Comparison of ENCODE assay signal across 8 cellular contexts in the genomic region with DNA sequence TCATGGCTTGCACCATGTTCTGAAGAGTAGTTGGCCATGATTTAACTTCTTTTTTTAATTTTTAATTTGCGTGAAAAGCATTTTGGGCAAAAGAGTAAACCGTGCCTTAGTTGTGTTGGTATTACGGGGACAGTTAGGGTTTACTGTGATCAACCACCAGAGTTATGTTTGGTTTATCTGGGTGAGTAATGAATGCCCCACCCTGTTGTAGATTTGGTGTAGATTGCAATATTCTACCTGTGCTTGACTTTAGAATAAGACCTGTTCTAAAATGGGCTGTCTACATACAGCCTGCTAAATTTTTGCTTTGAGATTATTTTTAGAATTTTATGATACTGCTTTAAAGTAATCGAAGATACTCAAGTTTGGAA. TPM values are rescaled to one million over a fixed set of nuclear protein-coding genes. Genes with fewer than 3 reads are reported as not detected.
DNase-seq lines count a peak whose midpoint lies in the region; ATAC-seq and TF ChIP-seq lines count a peak whose summit lies in the region.

No MANE protein-coding gene starts in this region.

- H3K4me1 ChIP-seq in iPS-18a (ENCODE audit: control insufficient read depth, low read depth, low read length), result peaks cover 28% of the 10 kb centered on the region
- peaks cover 0 to 46% (median 31%) of the 10 kb centered on the region in 5 donors for H3K4me1 ChIP-seq in subcutaneous abdominal adipose tissue (ENCODE audit: control insufficient read depth in 5 of 5, insufficient read depth in 5 of 5, low read length in 5 of 5)

- peak overlapping the region; percentile 94 for H3K9ac ChIP-seq in iPS-18a (ENCODE audit: low read length)
- H3K9ac ChIP-seq in subcutaneous abdominal adipose tissue (ENCODE audit: low read length in 5 of 5), result peak overlapping the region; percentile 77 to 95 (median 92)

- POLR2A ChIA-PET in activated B cell treated with CpG ODN at 0.5 μM for 24 hours (lab: Charles Lee), result no interaction called here

- H3K9me3 ChIP-seq in iPS-18a (ENCODE audit: control insufficient read depth, low read depth, low read length), result no peaks in the 10 kb centered on the region
- no peaks in the 10 kb centered on the region for H3K9me3 ChIP-seq in subcutaneous abdominal adipose tissue (ENCODE audit: control insufficient read depth in 5 of 5, low read length in 5 of 5)

- no peak for TF ChIP-seq CTCF in activated B cell treated with CpG ODN at 0.5 μM for 24 hours (IDR thresholded peaks at IDR 0.05)

- H3K27me3 Mint-ChIP-seq in activated T-cell treated with anti-CD3 and anti-CD28 coated beads, Interleukin-2, amount 50 U/mL, for 24 hours, result peaks cover 4% of the 10 kb centered on the region
- H3K27me3 Mint-ChIP-seq in activated B cell treated with CpG ODN at 0.5 μM for 24 hours, result no peaks in the 10 kb centered on the region

- peaks cover 46% of the 10 kb centered on the region for H3K4me1 Mint-ChIP-seq in activated T-cell treated with anti-CD3 and anti-CD28 coated beads, Interleukin-2, amount 50 U/mL, for 24 hours (ENCODE audit: low read depth)
- peaks cover 52% of the 10 kb centered on the region for H3K4me1 Mint-ChIP-seq in activated B cell treated with CpG ODN at 0.5 μM for 24 hours

- peaks cover 9% of the 10 kb centered on the region for H3K27me3 ChIP-seq in iPS-18a (ENCODE audit: control insufficient read depth, insufficient read depth, low read length)
- no peaks in the 10 kb centered on the region for H3K27me3 ChIP-seq in subcutaneous abdominal adipose tissue (ENCODE audit: control insufficient read depth in 5 of 5, insufficient read depth in 4 of 5, low read length in 5 of 5)

- DNase-seq in activated T-cell treated with anti-CD3 and anti-CD28 coated beads, Interleukin-2, amount 50 U/mL, for 24 hours, result no peak
- DNase-seq in activated T-cell treated with anti-CD3 and anti-CD28 coated beads for 4 hours (no peak), activated B cell treated with CpG ODN at 0.5 μM for 24 hours (no peak), substantia nigra (lab: John Stamatoyannopoulos, UW) (no peak)

- H3K4me3 Mint-ChIP-seq in activated T-cell treated with anti-CD3 and anti-CD28 coated beads, Interleukin-2, amount 50 U/mL, for 24 hours, result peak overlapping the region; percentile 91
- peak overlapping the region; percentile 88 for H3K4me3 Mint-ChIP-seq in activated B cell treated with CpG ODN at 0.5 μM for 24 hours

- H3K27ac ChIP-seq in iPS-18a (ENCODE audit: low read length) (peak overlapping the region; percentile 34), subcutaneous abdominal adipose tissue (ENCODE audit: low read depth, low read length) (peak overlapping the region; percentile 88), substantia nigra (ENCODE audit: low read depth, low read length, poor library complexity, severe bottlenecking) (no peak overlapping the region)

- H3K36me3 ChIP-seq in iPS-18a (ENCODE audit: control insufficient read depth, low read depth, low read length) (no peaks in the 10 kb centered on the region), subcutaneous abdominal adipose tissue (ENCODE audit: control insufficient read depth in 5 of 5, insufficient read depth in 5 of 5, low read length in 5 of 5) (no peaks in the 10 kb centered on the region)

- CTCF ChIA-PET in activated B cell treated with CpG ODN at 0.5 μM for 24 hours (lab: Charles Lee), result no interaction called here

- H3K36me3 Mint-ChIP-seq in activated T-cell treated with anti-CD3 and anti-CD28 coated beads, Interleukin-2, amount 50 U/mL, for 24 hours (ENCODE audit: low read depth), result peaks cover 6% of the 10 kb centered on the region
- H3K36me3 Mint-ChIP-seq in activated B cell treated with CpG ODN at 0.5 μM for 24 hours (ENCODE audit: low read depth), result no peaks in the 10 kb centered on the region

- no peaks in the 10 kb centered on the region for H3K9me3 Mint-ChIP-seq in activated T-cell treated with anti-CD3 and anti-CD28 coated beads, Interleukin-2, amount 50 U/mL, for 24 hours
- H3K9me3 Mint-ChIP-seq in activated B cell treated with CpG ODN at 0.5 μM for 24 hours, result no peaks in the 10 kb centered on the region

- intact Hi-C loops in activated B cell treated with CpG ODN at 0.5 μM for 24 hours (cut with micrococcal nuclease), result loop anchor here (5.0 to 10.0 kb wide), 10 partner anchors 36 to 1881 kb away; partner anchors contain the start of genes BTG3 and RBM11

- no peak for ATAC-seq in activated B cell treated with CpG ODN at 0.5 μM for 24 hours (ENCODE audit: low read depth)
- ATAC-seq in HG02759 (IDR thresholded peaks at IDR 0.05; ENCODE audit: unreplicated experiment), result no peak
- ATAC-seq in HG03135 (IDR thresholded peaks at IDR 0.05; ENCODE audit: unreplicated experiment), result no peak

- peak overlapping the region; percentile 93 for H3K27ac Mint-ChIP-seq in activated T-cell treated with anti-CD3 and anti-CD28 coated beads, Interleukin-2, amount 50 U/mL, for 24 hours
- H3K27ac Mint-ChIP-seq in activated B cell treated with CpG ODN at 0.5 μM for 24 hours, result peak overlapping the region; percentile 88

- H3K4me3 ChIP-seq in iPS-18a (ENCODE audit: low read length) (peak overlapping the region; percentile 98), subcutaneous abdominal adipose tissue (ENCODE audit: low read depth in 1 of 5, low read length in 5 of 5) (peak overlapping the region; percentile 68 to 96 (median 89))

RNA-seq across cellular contexts. Expression of gene USP25, which starts 1.4 kb away (rescaled TPM):
- 37.2 and 38.3 TPM in 2 replicates for total RNA-seq in activated B cell treated with CpG ODN at 0.5 μM for 24 hours
